Comparison of ENCODE assay signal across 19 cellular contexts in genomic region chr14:65419593-65420252, GRCh38.
"Had no signal": no experiment of that assay in that cellular context is flagged by ENCODE, and none has a peak within 500 bp of the region (broad histone marks: within the 10 kb centered on the region; RNA-seq: fewer than 3 reads in every experiment).

No MANE protein-coding gene starts in this region.

- H3K4me3 ChIP-seq: body of pancreas, coronary artery, gastroesophageal sphincter, left lung, ovary, thoracic aorta had no signal

- H3K9me3 ChIP-seq: body of pancreas, gastroesophageal sphincter, left lung, ovary, thoracic aorta had no signal

- DNase-seq: activated CD4-positive, alpha-beta T cell treated with anti-CD3 and anti-CD28 coated beads for 36 hours; activated CD8-positive, alpha-beta T cell treated with anti-CD3 and anti-CD28 coated beads, Interleukin-2, amount 10 ng/mL, durations not matched to agents 7 days and 5 days; activated naive CD4-positive, alpha-beta T cell treated with anti-CD3 and anti-CD28 coated beads, Interleukin-2, amount 50 U/mL, for 16 hours; body of pancreas; central memory CD4-positive, alpha-beta T cell; effector CD8-positive, alpha-beta T cell; left lung; mesendoderm; ovary; stimulated activated CD4-positive, alpha-beta T cell treated with anti-CD3 and anti-CD28 coated beads, Interleukin-15, amount 100 ng/mL, for 24 hours; stimulated activated CD4-positive, alpha-beta T cell treated with anti-CD3 and anti-CD28 coated beads, Interleukin-4, amount 100 ng/mL, for 24 hours had no signal

- ATAC-seq: activated CD4-positive, alpha-beta T cell treated with anti-CD3 and anti-CD28 coated beads for 36 hours; activated CD8-positive, alpha-beta T cell treated with anti-CD3 and anti-CD28 coated beads, Interleukin-2, amount 10 ng/mL, durations not matched to agents 7 days and 5 days; activated T-helper 17 cell treated with anti-CD3 and anti-CD28 coated beads, Interleukin-2, amount 50 U/mL, for 72 hours; body of pancreas; gastroesophageal sphincter; left lung had no signal

- H3K9me3 Mint-ChIP-seq: activated T-helper 17 cell treated with anti-CD3 and anti-CD28 coated beads, Interleukin-2, amount 50 U/mL, for 72 hours; stimulated activated naive CD8-positive, alpha-beta T cell treated with anti-CD3 and anti-CD28 coated beads, Interleukin-15, Interleukin-2, amounts not matched to agents 100 ng/mL and 50 ng/mL, for 24 hours; T-helper 2 cell treated with Interferon-gamma antibody and Interleukin-4, amounts not matched to agents 5 μg/mL and 100 μg/mL, for 36 hours had no signal

- H3K27ac ChIP-seq: body of pancreas, coronary artery, gastroesophageal sphincter, left lung, ovary, thoracic aorta had no signal

- H3K36me3 ChIP-seq: gastroesophageal sphincter, left lung, ovary, thoracic aorta had no signal

- H3K27me3 ChIP-seq: body of pancreas, gastroesophageal sphincter, left lung, ovary had no signal

- FAIRE-seq: keratinocyte had no signal

- H3K27ac Mint-ChIP-seq: activated CD4-positive, alpha-beta T cell treated with anti-CD3 and anti-CD28 coated beads for 36 hours; activated CD8-positive, alpha-beta T cell treated with anti-CD3 and anti-CD28 coated beads, Interleukin-2, amount 10 ng/mL, durations not matched to agents 7 days and 5 days; activated T-helper 17 cell treated with anti-CD3 and anti-CD28 coated beads, Interleukin-2, amount 50 U/mL, for 72 hours; stimulated activated naive CD8-positive, alpha-beta T cell treated with anti-CD3 and anti-CD28 coated beads, Interleukin-15, Interleukin-2, amounts not matched to agents 100 ng/mL and 50 ng/mL, for 24 hours; T-helper 2 cell treated with Interferon-gamma antibody and Interleukin-4, amounts not matched to agents 5 μg/mL and 100 μg/mL, for 36 hours had no signal

- H3K4me1 ChIP-seq: body of pancreas had no signal

- H3K4me3 Mint-ChIP-seq: activated CD4-positive, alpha-beta T cell treated with anti-CD3 and anti-CD28 coated beads for 36 hours; activated CD8-positive, alpha-beta T cell treated with anti-CD3 and anti-CD28 coated beads, Interleukin-2, amount 10 ng/mL, durations not matched to agents 7 days and 5 days; activated T-helper 17 cell treated with anti-CD3 and anti-CD28 coated beads, Interleukin-2, amount 50 U/mL, for 72 hours; neural crest cell; stimulated activated naive CD8-positive, alpha-beta T cell treated with anti-CD3 and anti-CD28 coated beads, Interleukin-15, Interleukin-2, amounts not matched to agents 100 ng/mL and 50 ng/mL, for 24 hours; T-helper 2 cell treated with Interferon-gamma antibody and Interleukin-4, amounts not matched to agents 5 μg/mL and 100 μg/mL, for 36 hours had no signal

- H3K27me3 Mint-ChIP-seq: activated CD4-positive, alpha-beta T cell treated with anti-CD3 and anti-CD28 coated beads for 36 hours; activated T-helper 17 cell treated with anti-CD3 and anti-CD28 coated beads, Interleukin-2, amount 50 U/mL, for 72 hours; stimulated activated naive CD8-positive, alpha-beta T cell treated with anti-CD3 and anti-CD28 coated beads, Interleukin-15, Interleukin-2, amounts not matched to agents 100 ng/mL and 50 ng/mL, for 24 hours had no signal
